In the genomic region with DNA sequence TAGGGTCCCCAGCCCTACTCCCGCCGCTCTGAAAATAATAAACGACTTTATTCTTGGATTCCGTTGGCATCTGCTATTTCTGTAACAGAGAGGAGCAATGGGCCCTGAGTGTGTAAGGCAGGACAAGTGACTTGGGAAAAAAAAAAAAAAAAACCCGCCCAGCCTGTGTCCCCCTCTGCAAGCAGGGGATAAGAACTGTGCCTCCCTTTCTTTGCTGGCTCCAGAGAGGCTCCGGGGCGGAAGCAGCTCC, we compare ENCODE assay signal across 8 cellular contexts. TPM values are rescaled to one million over a fixed set of nuclear protein-coding genes. Genes with fewer than 3 reads are reported as not detected.
DNase-seq lines count a peak whose midpoint lies in the region; ATAC-seq, FAIRE-seq and TF ChIP-seq lines count a peak whose summit lies in the region.

No MANE protein-coding gene starts in this region.

- POLR2A ChIA-PET in activated CD4-positive, alpha-beta T cell treated with anti-CD3 and anti-CD28 coated beads, Interleukin-2, amount 10 ng/mL, durations not matched to agents 7 days and 5 days (lab: Charles Lee): no interaction called here
- POLR2A ChIA-PET in GM12878 (lab: Charles Lee): interaction anchor here (0.7 to 9.7 kb wide), 5 partner anchors 10 to 42 kb away, joined by 4 to 77 read pairs (median 5); a partner anchor contains a TSS

- H3K36me3 ChIP-seq in GM12878 (ENCODE audit: control insufficient read depth in 2 of 2, insufficient read depth in 2 of 2, low read length in 1 of 2) (no peaks in the 10 kb centered on the region), thyroid gland (no peaks in the 10 kb centered on the region)

- peak overlapping the region; percentile 94 for H3K27ac Mint-ChIP-seq in activated CD4-positive, alpha-beta T cell treated with anti-CD3 and anti-CD28 coated beads, Interleukin-2, amount 10 ng/mL, durations not matched to agents 7 days and 5 days

- intact Hi-C loops in GM12878 (cut with micrococcal nuclease; ENCODE audit: unreplicated experiment) (no loop called here), lower leg skin (cut with DNase I; ENCODE audit: low total_unique reads) (no loop called here), thyroid gland (cut with DNase I) (no loop called here)

- no peaks in the 10 kb centered on the region for H3K9me3 Mint-ChIP-seq in activated CD4-positive, alpha-beta T cell treated with anti-CD3 and anti-CD28 coated beads, Interleukin-2, amount 10 ng/mL, durations not matched to agents 7 days and 5 days

- RAD21 ChIA-PET in GM12878 (lab: Charles Lee; ENCODE audit: unreplicated experiment): interaction anchor here (0.6 to 1.0 kb wide), 2 partner anchors 23 to 25 kb away, joined by 3 to 6 read pairs; a partner anchor contains a TSS

- DNase-seq in activated CD4-positive, alpha-beta T cell treated with anti-CD3 and anti-CD28 coated beads, Interleukin-2, amount 10 ng/mL, durations not matched to agents 7 days and 5 days: no peak
- DNase-seq in activated CD4-positive, alpha-beta T cell treated with anti-CD3 and anti-CD28 coated beads, Interleukin-2, amount 50 U/mL, for 4 hours: no peak
- DNase-seq in GM12878 (ENCODE audit: low read depth, low spot score) (no peak), lower leg skin (ENCODE audit: low spot score in 2 of 2) (no peak), thyroid gland (no peak), NCI-H1436 (lab: John Stamatoyannopoulos, UW) (no peak)

- H3K4me3 ChIP-seq in GM12878 (peak overlapping the region; percentile 95), lower leg skin (ENCODE audit: low read depth, poor library complexity, severe bottlenecking) (peak overlapping the region; percentile 58), thyroid gland (replicated peaks in 1 of 3) (peak overlapping the region in 1 of 3 donors; percentile 54)

- peak overlapping the region; percentile 87 for H3K4me3 Mint-ChIP-seq in activated CD4-positive, alpha-beta T cell treated with anti-CD3 and anti-CD28 coated beads, Interleukin-2, amount 10 ng/mL, durations not matched to agents 7 days and 5 days

- H3K9ac ChIP-seq in GM12878 (ENCODE audit: control insufficient read depth, insufficient read depth, low read length): peak overlapping the region; percentile 79

- H3K4me1 ChIP-seq in GM12878 (ENCODE audit: control insufficient read depth, insufficient read depth, low read length): peaks cover 32% of the 10 kb centered on the region
- H3K4me1 ChIP-seq in thyroid gland: peaks cover 46 to 65% of the 10 kb centered on the region in 2 donors

- H3K9me3 ChIP-seq in GM12878 (replicated peaks; ENCODE audit: control insufficient read depth, insufficient read depth, low read length): no peaks in the 10 kb centered on the region
- H3K9me3 ChIP-seq in thyroid gland: no peaks in the 10 kb centered on the region

- no peaks in the 10 kb centered on the region for H3K27me3 Mint-ChIP-seq in activated CD4-positive, alpha-beta T cell treated with anti-CD3 and anti-CD28 coated beads, Interleukin-2, amount 10 ng/mL, durations not matched to agents 7 days and 5 days

- H4K20me1 ChIP-seq in GM12878 (ENCODE audit: control insufficient read depth, insufficient read depth): no peaks in the 10 kb centered on the region

- peak overlapping the region; percentile 86 for H3K27ac ChIP-seq in GM12878 (ENCODE audit: control insufficient read depth, insufficient read depth)
- H3K27ac ChIP-seq in thyroid gland: peak overlapping the region; percentile 72 to 90 (median 79)

- H3K4me2 ChIP-seq in GM12878 (ENCODE audit: control insufficient read depth, insufficient read depth): peak overlapping the region; percentile 98

- no peak for TF ChIP-seq RAD21 in GM12878 (IDR thresholded peaks at IDR 0.05; ENCODE audit: insufficient read depth, low read depth, low read length)

- no TSS peak for BruUV-seq in GM12878 (replicated peaks; lab: Mats Ljungman, UMichigan)

- no peak for TF ChIP-seq POLR2A in GM12878 (IDR thresholded peaks at IDR 0.05; ENCODE audit: low read depth, low read length)
- no peak for TF ChIP-seq POLR2A in lower leg skin (IDR thresholded peaks at IDR 0.05)
- TF ChIP-seq POLR2A in thyroid gland (IDR thresholded peaks at IDR 0.05): no peak

- SMC1A ChIA-PET in GM12878 (lab: Charles Lee; ENCODE audit: uncharacterized antibody, unreplicated experiment): no interaction called here

- no peak for ATAC-seq in GM12878
- no peak for ATAC-seq in HG03025 (IDR thresholded peaks at IDR 0.05; ENCODE audit: low FRiP score, unreplicated experiment)
- no peak for ATAC-seq in HG03378 (IDR thresholded peaks at IDR 0.05; ENCODE audit: unreplicated experiment)

- TF ChIP-seq CTCF in GM12878 (IDR thresholded peaks at IDR 0.05 in 2 of 3, conservative IDR thresholded peaks at IDR 0.05 in 1 of 3; ENCODE audit: control insufficient read depth in 2 of 3, extremely low read depth in 1 of 3, insufficient read depth in 1 of 3, low read depth in 3 of 3, low read length in 3 of 3): no peak
- no peak for TF ChIP-seq CTCF in lower leg skin (IDR thresholded peaks at IDR 0.05)
- no peak for TF ChIP-seq CTCF in thyroid gland (IDR thresholded peaks at IDR 0.05)

- CTCF ChIA-PET in activated CD4-positive, alpha-beta T cell treated with anti-CD3 and anti-CD28 coated beads, Interleukin-2, amount 10 ng/mL, durations not matched to agents 7 days and 5 days (lab: Charles Lee): interaction anchor here (0.6 to 9.2 kb wide), 5 partner anchors 10 to 74 kb away, joined by 3 to 94 read pairs (median 3); a partner anchor contains a TSS
- CTCF ChIA-PET in GM12878 (lab: Yijun Ruan, JAX): interaction anchor here (0.6 to 1.2 kb wide), 3 partner anchors 23 to 71 kb away, joined by 3 to 8 read pairs (median 4); a partner anchor contains a TSS

- in situ Hi-C loops in GM12878 (cut with MboI): loop anchor here (25.0 kb wide), 1 partner anchor 1632 kb away; a partner anchor contains a TSS

- H3K36me3 Mint-ChIP-seq in activated CD4-positive, alpha-beta T cell treated with anti-CD3 and anti-CD28 coated beads, Interleukin-2, amount 10 ng/mL, durations not matched to agents 7 days and 5 days (ENCODE audit: low read depth): peaks cover 5% of the 10 kb centered on the region

- H3K4me1 Mint-ChIP-seq in activated CD4-positive, alpha-beta T cell treated with anti-CD3 and anti-CD28 coated beads, Interleukin-2, amount 10 ng/mL, durations not matched to agents 7 days and 5 days: peaks cover 57% of the 10 kb centered on the region

- no peak for TF ChIP-seq EP300 in GM12878 (IDR thresholded peaks at IDR 0.05; ENCODE audit: borderline replicate concordance in 1 of 2, control insufficient read depth in 1 of 2, low read depth in 2 of 2, low read length in 2 of 2)

- WGBS in GM12878 (ENCODE audit: insufficient coverage, insufficient replicate concordance, low lambda C conversion rate, missing lambda C conversion rate): 22% methylated on average over 6 of the region's 7 CpGs
- 16 to 17% methylated on average over 7 of the region's 7 CpGs for WGBS in lower leg skin, 2 donors
- WGBS in thyroid gland, 2 donors: 17 to 23% methylated on average over 7 of the region's 7 CpGs

- no peak for FAIRE-seq in GM12878 (lab: Jason Lieb, UNC)

- H3K27me3 ChIP-seq in GM12878 (replicated peaks in 1 of 2; ENCODE audit: control insufficient read depth in 2 of 2, insufficient read depth in 2 of 2, low read length in 1 of 2) (no peaks in the 10 kb centered on the region), thyroid gland (no peaks in the 10 kb centered on the region)

- H2AFZ ChIP-seq in GM12878 (ENCODE audit: control insufficient read depth, low read depth, low read length): peak overlapping the region; percentile 94

- H3K79me2 ChIP-seq in GM12878 (ENCODE audit: control insufficient read depth, insufficient read depth, low read length): peaks cover 36% of the 10 kb centered on the region

RNA-seq across cellular contexts. Expression of a gene that starts 0.5 kb away (rescaled TPM):
- 10 to 100 TPM; 39.5 to 40.5 TPM for total RNA-seq in activated CD4-positive, alpha-beta T cell treated with anti-CD3 and anti-CD28 coated beads, Interleukin-2, amount 10 ng/mL, durations not matched to agents 7 days and 5 days
- 16.4 and 16.5 TPM in 2 replicates for total RNA-seq in GM12878 (2013; cell fraction: nucleolus; rRNA removed)
- total RNA-seq in GM12878 (2014; rRNA removed) (19.8 and 26.1 TPM in 2 replicates), GM12878 (2014; rRNA removed; fragmentation: Illumina TruSeq; extraction: Trizol) (19.3 and 22.5 TPM in 2 replicates), GM12878 (2021) (33.7 and 36.4 TPM in 2 replicates), lower leg skin (10 to 100 TPM; 19.2 to 37.6 (median 30.8) TPM), thyroid gland (10 to 100 TPM; 10.9 to 48.6 (median 21.9) TPM)
- 16.0 TPM for polyA plus RNA-seq in GM12878 (2011; ENCODE audit: low read depth)
- polyA plus RNA-seq in GM12878 (2011; rRNA removed) (22.4 and 33.9 TPM in 2 replicates), GM12878 (2014; fragmentation: Illumina TruSeq; extraction: Trizol) (12.0 and 27.8 TPM in 2 replicates), GM12878 (2014; fragmentation: Nextera tagmentation; extraction: Ambion mirVana) (1 to 10 TPM; 3.7 to 9.7 TPM), GM12878 (2014; rRNA removed) (64.9 and 70.6 TPM in 2 replicates), GM12878 (2016; fragmentation: Nextera tagmentation; extraction: Ambion mirVana) (10 to 100 TPM; 32.4 to 35.0 TPM)
- polyA plus RNA-seq in GM12878 (2011; cell fraction: cytosol; rRNA removed): 25.4 and 48.0 TPM in 2 replicates
- 273 and 301 TPM in 2 replicates for polyA plus RNA-seq in GM12878 (2011; cell fraction: nucleus; rRNA removed)
- 47.6 and 50.2 TPM in 2 replicates for polyA plus RNA-seq in GM12878 (2012)
- 9.1 and 19.6 TPM in 2 replicates for polyA minus RNA-seq in GM12878 (2011; rRNA and poly(A)+ RNA removed)
- 8.3 and 11.1 TPM in 2 replicates for polyA minus RNA-seq in GM12878 (2011; cell fraction: cytosol; rRNA and poly(A)+ RNA removed)
- polyA minus RNA-seq in GM12878 (2011; cell fraction: nucleus; rRNA and poly(A)+ RNA removed): 16.4 and 23.9 TPM in 2 replicates

RNA-seq across cellular contexts. Expression of a gene that starts 3.8 kb away (rescaled TPM):
- total RNA-seq in activated CD4-positive, alpha-beta T cell treated with anti-CD3 and anti-CD28 coated beads, Interleukin-2, amount 10 ng/mL, durations not matched to agents 7 days and 5 days: 10 to 100 TPM; 70.2 to 82.1 TPM
- 102 and 104 TPM in 2 replicates for total RNA-seq in GM12878 (2013; cell fraction: nucleolus; rRNA removed)
- total RNA-seq in GM12878 (2014; rRNA removed) (102 and 115 TPM in 2 replicates), GM12878 (2014; rRNA removed; fragmentation: Illumina TruSeq; extraction: Trizol) (31.0 and 37.7 TPM in 2 replicates), GM12878 (2021) (87.7 and 91.0 TPM in 2 replicates), lower leg skin (10 to 100 TPM; 44.7 to 75.6 (median 68.3) TPM), thyroid gland (100 to 1,000 TPM in 2 of 4 donors, 10 to 100 TPM in 2; 65.6 to 109 (median 94.4) TPM)
- polyA plus RNA-seq in GM12878 (2011; ENCODE audit: low read depth): 12.2 TPM
- polyA plus RNA-seq in GM12878 (2011; rRNA removed) (21.2 and 38.5 TPM in 2 replicates), GM12878 (2014; fragmentation: Illumina TruSeq; extraction: Trizol) (6.0 and 17.0 TPM in 2 replicates), GM12878 (2014; fragmentation: Nextera tagmentation; extraction: Ambion mirVana) (10 to 100 TPM in 1 of 2 experiments, 1 to 10 TPM in 1; 6.7 to 20.9 TPM), GM12878 (2014; rRNA removed) (94.4 and 118 TPM in 2 replicates), GM12878 (2016; fragmentation: Nextera tagmentation; extraction: Ambion mirVana) (10 to 100 TPM; 95.8 to 99.2 TPM)
- 53.8 and 85.1 TPM in 2 replicates for polyA plus RNA-seq in GM12878 (2011; cell fraction: cytosol; rRNA removed)
- polyA plus RNA-seq in GM12878 (2011; cell fraction: nucleus; rRNA removed): 263 and 319 TPM in 2 replicates
- polyA plus RNA-seq in GM12878 (2012): 55.3 and 55.6 TPM in 2 replicates
- polyA minus RNA-seq in GM12878 (2011; rRNA and poly(A)+ RNA removed): 22.2 and 53.0 TPM in 2 replicates
- polyA minus RNA-seq in GM12878 (2011; cell fraction: cytosol; rRNA and poly(A)+ RNA removed): 34.4 and 40.9 TPM in 2 replicates
- polyA minus RNA-seq in GM12878 (2011; cell fraction: nucleus; rRNA and poly(A)+ RNA removed): 84.9 and 120 TPM in 2 replicates

RNA-seq across cellular contexts. Expression of a gene that starts 3.9 kb away (rescaled TPM):
- 10 to 100 TPM; 20.0 to 26.5 TPM for total RNA-seq in activated CD4-positive, alpha-beta T cell treated with anti-CD3 and anti-CD28 coated beads, Interleukin-2, amount 10 ng/mL, durations not matched to agents 7 days and 5 days
- 29.8 and 33.1 TPM in 2 replicates for total RNA-seq in GM12878 (2013; cell fraction: nucleolus; rRNA removed)
- 39.0 and 43.1 TPM in 2 replicates for total RNA-seq in GM12878 (2014; rRNA removed)
- 17.8 and 19.9 TPM in 2 replicates for total RNA-seq in GM12878 (2014; rRNA removed; fragmentation: Illumina TruSeq; extraction: Trizol)
- 37.7 and 39.2 TPM in 2 replicates for total RNA-seq in GM12878 (2021)
- polyA plus RNA-seq in GM12878 (2011; ENCODE audit: low read depth): 51.7 TPM
- 12.1 and 23.8 TPM in 2 replicates for polyA plus RNA-seq in GM12878 (2011; rRNA removed)
- 46.6 and 51.8 TPM in 2 replicates for polyA plus RNA-seq in GM12878 (2011; cell fraction: cytosol; rRNA removed)
- polyA plus RNA-seq in GM12878 (2011; cell fraction: nucleus; rRNA removed): 127 and 150 TPM in 2 replicates
- polyA plus RNA-seq in GM12878 (2012): 58.6 and 62.0 TPM in 2 replicates
- 13.0 and 14.3 TPM in 2 replicates for polyA plus RNA-seq in GM12878 (2014; fragmentation: Illumina TruSeq; extraction: Trizol)
- polyA plus RNA-seq in GM12878 (2014; fragmentation: Nextera tagmentation; extraction: Ambion mirVana): 10 to 100 TPM in 1 of 2 experiments, 1 to 10 TPM in 1; 7.1 to 21.3 TPM
- polyA plus RNA-seq in GM12878 (2014; rRNA removed): 42.0 and 43.7 TPM in 2 replicates
- polyA plus RNA-seq in GM12878 (2016; fragmentation: Nextera tagmentation; extraction: Ambion mirVana): 10 to 100 TPM; 49.9 to 63.0 TPM
- polyA minus RNA-seq in GM12878 (2011; rRNA and poly(A)+ RNA removed): 17.3 and 43.3 TPM in 2 replicates
- 11.9 and 17.4 TPM in 2 replicates for polyA minus RNA-seq in GM12878 (2011; cell fraction: cytosol; rRNA and poly(A)+ RNA removed)
- polyA minus RNA-seq in GM12878 (2011; cell fraction: nucleus; rRNA and poly(A)+ RNA removed): 21.6 and 24.4 TPM in 2 replicates
- 10 to 100 TPM; 36.9 to 66.6 (median 44.1) TPM for total RNA-seq in lower leg skin
- 10 to 100 TPM; 50.5 to 90.8 (median 65.9) TPM for total RNA-seq in thyroid gland

RNA-seq across cellular contexts. Expression of a gene that starts 4.5 kb away (rescaled TPM):
- 10 to 100 TPM; 51.1 to 60.3 TPM for total RNA-seq in activated CD4-positive, alpha-beta T cell treated with anti-CD3 and anti-CD28 coated beads, Interleukin-2, amount 10 ng/mL, durations not matched to agents 7 days and 5 days
- total RNA-seq in GM12878 (2013; cell fraction: nucleolus; rRNA removed): 8.3 and 9.7 TPM in 2 replicates
- 23.3 and 25.4 TPM in 2 replicates for total RNA-seq in GM12878 (2014; rRNA removed)
- total RNA-seq in GM12878 (2014; rRNA removed; fragmentation: Illumina TruSeq; extraction: Trizol): 16.3 and 17.5 TPM in 2 replicates
- total RNA-seq in GM12878 (2021): 75.8 and 81.7 TPM in 2 replicates
- polyA plus RNA-seq in GM12878 (2011; ENCODE audit: low read depth): 81.9 TPM
- polyA plus RNA-seq in GM12878 (2011; rRNA removed): 8.4 and 11.1 TPM in 2 replicates
- polyA plus RNA-seq in GM12878 (2011; cell fraction: cytosol; rRNA removed): 15.2 and 15.4 TPM in 2 replicates
- 19.2 and 22.3 TPM in 2 replicates for polyA plus RNA-seq in GM12878 (2011; cell fraction: nucleus; rRNA removed)
- polyA plus RNA-seq in GM12878 (2012): 116 and 119 TPM in 2 replicates
- polyA plus RNA-seq in GM12878 (2014; fragmentation: Illumina TruSeq; extraction: Trizol): 17.0 and 24.2 TPM in 2 replicates
- 10 to 100 TPM in 1 of 2 experiments, 1 to 10 TPM in 1; 7.0 to 28.1 TPM for polyA plus RNA-seq in GM12878 (2014; fragmentation: Nextera tagmentation; extraction: Ambion mirVana)
- polyA plus RNA-seq in GM12878 (2014; rRNA removed): 32.8 and 46.0 TPM in 2 replicates
- polyA plus RNA-seq in GM12878 (2016; fragmentation: Nextera tagmentation; extraction: Ambion mirVana): 10 to 100 TPM; 12.4 to 12.7 TPM
- polyA minus RNA-seq in GM12878 (2011; rRNA and poly(A)+ RNA removed): 5.7 and 7.5 TPM in 2 replicates
- 8.7 and 13.7 TPM in 2 replicates for polyA minus RNA-seq in GM12878 (2011; cell fraction: cytosol; rRNA and poly(A)+ RNA removed)
- 3.7 and 3.8 TPM in 2 replicates for polyA minus RNA-seq in GM12878 (2011; cell fraction: nucleus; rRNA and poly(A)+ RNA removed)
- 10 to 100 TPM; 45.9 to 71.2 (median 65.6) TPM for total RNA-seq in lower leg skin
- 100 to 1,000 TPM in 1 of 4 donors, 10 to 100 TPM in 3; 52.9 to 101 (median 75.7) TPM for total RNA-seq in thyroid gland

RNA-seq across cellular contexts. Expression of a gene that starts 11.0 kb away (rescaled TPM):
- 10 to 100 TPM; 21.9 to 24.8 TPM for total RNA-seq in activated CD4-positive, alpha-beta T cell treated with anti-CD3 and anti-CD28 coated beads, Interleukin-2, amount 10 ng/mL, durations not matched to agents 7 days and 5 days
- 9.4 and 12.1 TPM in 2 replicates for total RNA-seq in GM12878 (2013; cell fraction: nucleolus; rRNA removed)
- total RNA-seq in GM12878 (2014; rRNA removed): 47.8 and 62.4 TPM in 2 replicates
- total RNA-seq in GM12878 (2014; rRNA removed; fragmentation: Illumina TruSeq; extraction: Trizol): 39.1 and 41.5 TPM in 2 replicates
- 31.6 and 37.1 TPM in 2 replicates for total RNA-seq in GM12878 (2021)
- polyA plus RNA-seq in GM12878 (2011; ENCODE audit: low read depth): 29.1 TPM
- polyA plus RNA-seq in GM12878 (2011; rRNA removed): 10.7 and 25.5 TPM in 2 replicates
- polyA plus RNA-seq in GM12878 (2011; cell fraction: cytosol; rRNA removed): 39.3 and 59.8 TPM in 2 replicates
- 31.1 and 39.6 TPM in 2 replicates for polyA plus RNA-seq in GM12878 (2011; cell fraction: nucleus; rRNA removed)
- 61.8 and 77.4 TPM in 2 replicates for polyA plus RNA-seq in GM12878 (2012)
- 7.5 and 37.5 TPM in 2 replicates for polyA plus RNA-seq in GM12878 (2014; fragmentation: Illumina TruSeq; extraction: Trizol)
- polyA plus RNA-seq in GM12878 (2014; fragmentation: Nextera tagmentation; extraction: Ambion mirVana): 10 to 100 TPM in 1 of 2 experiments, 1 to 10 TPM in 1; 1.8 to 26.8 TPM
- polyA plus RNA-seq in GM12878 (2014; rRNA removed): 58.6 and 61.9 TPM in 2 replicates
- polyA plus RNA-seq in GM12878 (2016; fragmentation: Nextera tagmentation; extraction: Ambion mirVana): 10 to 100 TPM; 95.0 to 99.7 TPM
- polyA minus RNA-seq in GM12878 (2011; rRNA and poly(A)+ RNA removed): 10.7 and 22.3 TPM in 2 replicates
- polyA minus RNA-seq in GM12878 (2011; cell fraction: cytosol; rRNA and poly(A)+ RNA removed): 14.9 and 15.4 TPM in 2 replicates
- polyA minus RNA-seq in GM12878 (2011; cell fraction: nucleus; rRNA and poly(A)+ RNA removed): 4.2 and 8.3 TPM in 2 replicates
- total RNA-seq in lower leg skin: 10 to 100 TPM; 47.7 to 70.3 (median 56.4) TPM
- 100 to 1,000 TPM; 107 to 271 (median 196) TPM for total RNA-seq in thyroid gland
